Comparison of ENCODE assay signal across 2 cellular contexts in the genomic region with DNA sequence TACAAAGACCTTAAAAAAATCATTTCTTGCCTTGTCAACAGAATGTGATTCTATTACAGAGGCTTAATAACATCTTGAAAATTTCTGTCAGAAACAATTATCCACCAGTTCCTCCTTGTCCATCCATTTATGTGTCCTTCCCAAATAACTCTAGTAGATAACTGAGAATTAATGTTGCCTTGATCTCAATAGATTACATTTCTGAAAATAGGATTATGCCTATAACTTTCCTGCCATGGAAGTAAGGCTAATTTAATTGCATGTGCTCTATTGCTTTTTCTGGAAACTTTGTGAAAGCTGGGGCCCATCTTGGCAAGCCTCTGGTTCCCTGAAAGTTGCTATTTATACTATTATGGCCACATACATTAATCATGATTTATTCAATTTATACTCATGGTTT.
A peak's percentile ranks its signal among the peaks of the same experiment; 100 is the strongest.
TF ChIP-seq lines count a peak whose summit lies in the region.

No MANE protein-coding gene starts in this region.

TF ChIP-seq in SK-N-SH treated with all-trans-retinoic acid at 6 μM for 48 hours, 23 proteins besides CTCF, POLR2A, EP300 and RAD21 (continued from another document):
- TF ChIP-seq, protein P1, sequence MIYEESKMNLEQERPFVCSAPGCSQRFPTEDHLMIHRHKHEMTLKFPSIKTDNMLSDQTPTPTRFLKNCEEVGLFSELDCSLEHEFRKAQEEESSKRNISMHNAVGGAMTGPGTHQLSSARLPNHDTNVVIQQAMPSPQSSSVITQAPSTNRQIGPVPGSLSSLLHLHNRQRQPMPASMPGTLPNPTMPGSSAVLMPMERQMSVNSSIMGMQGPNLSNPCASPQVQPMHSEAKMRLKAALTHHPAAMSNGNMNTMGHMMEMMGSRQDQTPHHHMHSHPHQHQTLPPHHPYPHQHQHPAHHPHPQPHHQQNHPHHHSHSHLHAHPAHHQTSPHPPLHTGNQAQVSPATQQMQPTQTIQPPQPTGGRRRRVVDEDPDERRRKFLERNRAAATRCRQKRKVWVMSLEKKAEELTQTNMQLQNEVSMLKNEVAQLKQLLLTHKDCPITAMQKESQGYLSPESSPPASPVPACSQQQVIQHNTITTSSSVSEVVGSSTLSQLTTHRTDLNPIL (CRISPR knock-in tag; IDR thresholded peaks at IDR 0.05; ENCODE audit: low read depth): peak; percentile 68; the same call in 1 of the 2 replicates
- TF ChIP-seq ZFP30 (CRISPR knock-in tag; IDR thresholded peaks at IDR 0.05) (no peak), SNAI2 (CRISPR knock-in tag; IDR thresholded peaks at IDR 0.05) (no peak), TCF4 (CRISPR knock-in tag; IDR thresholded peaks at IDR 0.05; ENCODE audit: borderline replicate concordance) (peak; percentile 60; the same call in 1 of the 2 replicates), ZNF565 (CRISPR knock-in tag; conservative IDR thresholded peaks at IDR 0.05; ENCODE audit: low read depth) (no peak), CSRNP3 (CRISPR knock-in tag; IDR thresholded peaks at IDR 0.05) (no peak), TSHZ2 (CRISPR knock-in tag; IDR thresholded peaks at IDR 0.05) (peak; percentile 76; the same call in 1 of the 2 replicates), ARNTL (CRISPR knock-in tag; IDR thresholded peaks at IDR 0.05; ENCODE audit: borderline replicate concordance, low read depth) (no peak), ZNF70 (CRISPR knock-in tag; IDR thresholded peaks at IDR 0.05) (no peak), POU6F1 (CRISPR knock-in tag; IDR thresholded peaks at IDR 0.05; ENCODE audit: borderline replicate concordance, low read depth) (peak; percentile 82; the same call in 1 of the 2 replicates), ESRRG (CRISPR knock-in tag; IDR thresholded peaks at IDR 0.05) (0 out of 2 replicates have a peak, but pooled peaks have one; percentile 19), TOX (CRISPR knock-in tag; IDR thresholded peaks at IDR 0.05; ENCODE audit: borderline replicate concordance) (no peak)

TF ChIP-seq in SK-N-SH, 30 proteins besides CTCF, POLR2A, EP300 and RAD21 (continued from another document):
- TF ChIP-seq, protein P2, sequence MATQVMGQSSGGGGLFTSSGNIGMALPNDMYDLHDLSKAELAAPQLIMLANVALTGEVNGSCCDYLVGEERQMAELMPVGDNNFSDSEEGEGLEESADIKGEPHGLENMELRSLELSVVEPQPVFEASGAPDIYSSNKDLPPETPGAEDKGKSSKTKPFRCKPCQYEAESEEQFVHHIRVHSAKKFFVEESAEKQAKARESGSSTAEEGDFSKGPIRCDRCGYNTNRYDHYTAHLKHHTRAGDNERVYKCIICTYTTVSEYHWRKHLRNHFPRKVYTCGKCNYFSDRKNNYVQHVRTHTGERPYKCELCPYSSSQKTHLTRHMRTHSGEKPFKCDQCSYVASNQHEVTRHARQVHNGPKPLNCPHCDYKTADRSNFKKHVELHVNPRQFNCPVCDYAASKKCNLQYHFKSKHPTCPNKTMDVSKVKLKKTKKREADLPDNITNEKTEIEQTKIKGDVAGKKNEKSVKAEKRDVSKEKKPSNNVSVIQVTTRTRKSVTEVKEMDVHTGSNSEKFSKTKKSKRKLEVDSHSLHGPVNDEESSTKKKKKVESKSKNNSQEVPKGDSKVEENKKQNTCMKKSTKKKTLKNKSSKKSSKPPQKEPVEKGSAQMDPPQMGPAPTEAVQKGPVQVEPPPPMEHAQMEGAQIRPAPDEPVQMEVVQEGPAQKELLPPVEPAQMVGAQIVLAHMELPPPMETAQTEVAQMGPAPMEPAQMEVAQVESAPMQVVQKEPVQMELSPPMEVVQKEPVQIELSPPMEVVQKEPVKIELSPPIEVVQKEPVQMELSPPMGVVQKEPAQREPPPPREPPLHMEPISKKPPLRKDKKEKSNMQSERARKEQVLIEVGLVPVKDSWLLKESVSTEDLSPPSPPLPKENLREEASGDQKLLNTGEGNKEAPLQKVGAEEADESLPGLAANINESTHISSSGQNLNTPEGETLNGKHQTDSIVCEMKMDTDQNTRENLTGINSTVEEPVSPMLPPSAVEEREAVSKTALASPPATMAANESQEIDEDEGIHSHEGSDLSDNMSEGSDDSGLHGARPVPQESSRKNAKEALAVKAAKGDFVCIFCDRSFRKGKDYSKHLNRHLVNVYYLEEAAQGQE (IDR thresholded peaks at IDR 0.05; ENCODE audit: low read depth, low read length): no peak
- TF ChIP-seq RXRA (IDR thresholded peaks at IDR 0.05; ENCODE audit: borderline replicate concordance, low read depth): no peak
- TF ChIP-seq ELF1 (IDR thresholded peaks at IDR 0.05): no peak
